8 cellular contexts compared by ENCODE assay signal in genomic region chr15:88913850-88914169, GRCh38. TPM values are rescaled to one million over a fixed set of nuclear protein-coding genes. Genes with fewer than 3 reads are reported as not detected.
DNase-seq lines count a peak whose midpoint lies in the region; ATAC-seq and TF ChIP-seq lines count a peak whose summit lies in the region.

No MANE protein-coding gene starts in this region.

- ATAC-seq in right cardiac atrium (no peak), memory B cell (ENCODE audit: low read depth) (no peak), HG02981 (IDR thresholded peaks at IDR 0.05; ENCODE audit: unreplicated experiment) (no peak)

- H3K27ac ChIP-seq in left ventricle myocardium inferior (replicated peaks) (peak overlapping the region; percentile 95), right cardiac atrium (ENCODE audit: low read length) (no peak overlapping the region), vagina (peak overlapping the region; percentile 89)

- peaks cover 18% of the 10 kb centered on the region for H3K4me1 Mint-ChIP-seq in memory B cell

- H3K4me3 Mint-ChIP-seq in memory B cell = peak overlapping the region; percentile 96

- H3K9me3 ChIP-seq in left ventricle myocardium inferior (replicated peaks) (no peaks in the 10 kb centered on the region), right cardiac atrium (ENCODE audit: control insufficient read depth, low read length) (no peaks in the 10 kb centered on the region), adipocyte (ENCODE audit: control insufficient read depth, low read length) (no peaks in the 10 kb centered on the region), vagina (no peaks in the 10 kb centered on the region)

- H3K4me1 ChIP-seq in left ventricle myocardium inferior (peaks cover 66% of the 10 kb centered on the region), right cardiac atrium (ENCODE audit: control insufficient read depth, insufficient read depth, low read length) (peaks cover 13% of the 10 kb centered on the region), adipocyte (ENCODE audit: control insufficient read depth, insufficient read depth, low read length) (peaks cover 60% of the 10 kb centered on the region), vagina (peaks cover 35% of the 10 kb centered on the region)

- peaks cover 15% of the 10 kb centered on the region for H3K36me3 ChIP-seq in left ventricle myocardium inferior
- peaks cover 13% of the 10 kb centered on the region for H3K36me3 ChIP-seq in adipocyte (ENCODE audit: control insufficient read depth, insufficient read depth, low read length, severe bottlenecking)
- peaks cover 0 to 13% of the 10 kb centered on the region in 2 donors for H3K36me3 ChIP-seq in vagina

- TF ChIP-seq CTCF in left ventricle myocardium inferior (IDR thresholded peaks at IDR 0.05; ENCODE audit: borderline replicate concordance) (no peak), vagina (IDR thresholded peaks at IDR 0.05) (no peak)

- no peaks in the 10 kb centered on the region for H3K9me3 Mint-ChIP-seq in memory B cell

- peaks cover 9% of the 10 kb centered on the region for H3K27me3 Mint-ChIP-seq in memory B cell

- peak overlapping the region; percentile 71 for H3K27ac Mint-ChIP-seq in memory B cell

- peak overlapping the region; percentile 100 for H3K9ac ChIP-seq in adipocyte (ENCODE audit: low read length)

- DNase-seq in left ventricle myocardium inferior = no peak
- DNase-seq in right cardiac atrium = no peak
- no peak for DNase-seq in adipocyte (ENCODE audit: low read depth)
- no peak for DNase-seq in memory B cell (ENCODE audit: low spot score in 2 of 2)
- no peak for DNase-seq in vagina (ENCODE audit: extremely low spot score in 2 of 2)
- no peak for DNase-seq in NCI-H2081 treated with DMSO at 0.1 percent for 48 hours (lab: John Stamatoyannopoulos, UW)
- no peak for DNase-seq in NCI-H1417 treated with DMSO at 0.1 percent for 48 hours (lab: John Stamatoyannopoulos, UW)

- no peak for TF ChIP-seq POLR2A in vagina (IDR thresholded peaks at IDR 0.05)

- intact Hi-C loops in left ventricle myocardium inferior (cut with micrococcal nuclease) (no loop called here), right cardiac atrium (cut with DNase I) (loop anchor here in 1 of 4 donors (5.0 kb wide), 1 partner anchor 103 kb away; no protein-coding TSS in a partner anchor), vagina (cut with DNase I) (loop anchor here (5.0 kb wide), 1 partner anchor 103 kb away; no protein-coding TSS in a partner anchor)

- no peaks in the 10 kb centered on the region for H3K36me3 Mint-ChIP-seq in memory B cell

- H3K27me3 ChIP-seq in left ventricle myocardium inferior (ENCODE audit: low read depth) = no peaks in the 10 kb centered on the region
- no peaks in the 10 kb centered on the region for H3K27me3 ChIP-seq in right cardiac atrium (ENCODE audit: control insufficient read depth, insufficient read depth)
- H3K27me3 ChIP-seq in adipocyte (replicated peaks; ENCODE audit: control insufficient read depth, insufficient read depth, low read length) = no peaks in the 10 kb centered on the region
- H3K27me3 ChIP-seq in vagina = no peaks in the 10 kb centered on the region

- H3K4me3 ChIP-seq in left ventricle myocardium inferior (peak overlapping the region; percentile 78), right cardiac atrium (ENCODE audit: low read length) (no peak overlapping the region), adipocyte (ENCODE audit: low read length) (peak overlapping the region; percentile 97), vagina (peak overlapping the region; percentile 57 to 83)

- WGBS in right cardiac atrium = 71% methylated on average over 4 of the region's 4 CpGs

RNA-seq across cellular contexts. Expression of gene MFGE8, which starts 0.6 kb away (rescaled TPM):
- total RNA-seq in left ventricle myocardium inferior (421 TPM), right cardiac atrium (100 to 1,000 TPM; 200 to 347 (median 278) TPM), vagina (513 TPM)
- 289 TPM for polyA plus RNA-seq in right cardiac atrium

RNA-seq across cellular contexts. Expression of gene HAPLN3, which starts 18.5 kb away (rescaled TPM):
- 3.2 TPM for total RNA-seq in left ventricle myocardium inferior
- 1 to 10 TPM; 1.6 to 2.8 (median 2.3) TPM for total RNA-seq in right cardiac atrium
- 2.0 TPM for polyA plus RNA-seq in right cardiac atrium
- 16.9 TPM for total RNA-seq in vagina
